ENCODE assay signal across 13 cellular contexts in genomic region chr10:8102708-8103401, GRCh38. TPM values are rescaled to one million over a fixed set of nuclear protein-coding genes. Genes with fewer than 3 reads are reported as not detected.
DNase-seq lines count a peak whose midpoint lies in the region; ATAC-seq and TF ChIP-seq lines count a peak whose summit lies in the region.
"Had no signal": no experiment of that assay in that cellular context is flagged by ENCODE, and none has a peak within 500 bp of the region (broad histone marks: within the 10 kb centered on the region; RNA-seq: fewer than 3 reads in every experiment).

No MANE protein-coding gene starts in this region.

- intact Hi-C loops in spleen (cut with DNase I; ENCODE audit: low total_unique reads) = no loop called here

- no peaks in the 10 kb centered on the region for H3K36me3 ChIP-seq in spleen

- no peak for TF ChIP-seq CTCF in spleen (IDR thresholded peaks at IDR 0.05 in 8 of 11, conservative IDR thresholded peaks at IDR 0.05 in 3 of 11)

- no peak for TF ChIP-seq POLR2A in spleen (IDR thresholded peaks at IDR 0.05)

- no peaks in the 10 kb centered on the region for H3K9me3 ChIP-seq in spleen

- no peak overlapping the region for H3K27ac ChIP-seq in spleen

- DNase-seq in spleen (peak; percentile 36), NCI-H2196 (lab: John Stamatoyannopoulos, UW; ENCODE audit: unreplicated experiment) (no peak), GF-D8 (lab: John Stamatoyannopoulos, UW) (no peak), NCI-H1092 treated with DMSO at 0.1 percent for 48 hours (lab: John Stamatoyannopoulos, UW) (no peak)
- DNase-seq in stimulated activated CD4-positive, alpha-beta T cell treated with anti-CD3 and anti-CD28 coated beads, Interleukin-1b, Interleukin-23, amount 100 ng/mL, for 48 hours = no peak
- DNase-seq: activated B cell treated with CpG ODN at 0.5 μM for 24 hours; activated naive CD8-positive, alpha-beta T cell treated with anti-CD3 and anti-CD28 coated beads, Interleukin-2, amount 10 ng/mL, durations not matched to agents 7 days and 5 days; CD8-positive, alpha-beta memory T cell; effector CD4-positive, alpha-beta T cell had no signal

- no peaks in the 10 kb centered on the region for H3K4me1 ChIP-seq in spleen

- ATAC-seq in GM18520 (IDR thresholded peaks at IDR 0.05; ENCODE audit: unreplicated experiment) = peak; percentile 69
- ATAC-seq in GM21717 (IDR thresholded peaks at IDR 0.05; ENCODE audit: unreplicated experiment) = peak; percentile 87
- peak; percentile 68 for ATAC-seq in HG03521 (IDR thresholded peaks at IDR 0.05; ENCODE audit: unreplicated experiment)
- ATAC-seq: Panc1 had no signal

- 53 to 82% (median 65%) methylated on average over 11 to 13 of the region's 13 CpGs for WGBS in spleen, 5 donors

- H3K27me3 ChIP-seq in spleen (replicated peaks in 1 of 7) = peaks cover 0 to 18% (median 0%) of the 10 kb centered on the region in 7 donors

- H3K4me3 ChIP-seq in spleen = no peak overlapping the region

RNA-seq across cellular contexts. Expression of gene GATA3, which starts 48.4 kb away (rescaled TPM):
- 10 to 100 TPM in 2 of 7 donors, 1 to 10 TPM in 5; 3.9 to 15.4 (median 8.8) TPM for total RNA-seq in spleen
- polyA plus RNA-seq in spleen = 1 to 10 TPM; 2.2 to 4.4 (median 3.5) TPM
